In genomic region chr6:27280540-27281000, GRCh38 we compare ENCODE assay signal across 8 cellular contexts. TPM values are rescaled to one million over a fixed set of nuclear protein-coding genes. Genes with fewer than 3 reads are reported as not detected.
DNase-seq lines count a peak whose midpoint lies in the region; ATAC-seq and TF ChIP-seq lines count a peak whose summit lies in the region.

No MANE protein-coding gene starts in this region.

- DNase-seq in AG04449 (ENCODE audit: low read depth, low spot score) (no peak), H7 (no peak), SK-MEL-5 (ENCODE audit: low read depth, low spot score) (peak; percentile 85), hepatocyte (ENCODE audit: low spot score) (peak; percentile 28), SKM-1 treated with dmso at 0.1 percent for 144 hours (lab: John Stamatoyannopoulos, UW; ENCODE audit: unreplicated experiment) (no peak)

- no peaks in the 10 kb centered on the region for H3K9me3 ChIP-seq in hepatocyte (ENCODE audit: low read depth)

- H3K36me3 ChIP-seq in H7 (replicated peaks; ENCODE audit: control insufficient read depth, insufficient read depth, low read length) (no peaks in the 10 kb centered on the region), hepatocyte (replicated peaks; ENCODE audit: insufficient read depth, low read depth) (no peaks in the 10 kb centered on the region)

- H4K20me1 ChIP-seq in hepatocyte (ENCODE audit: insufficient read depth, poor library complexity, severe bottlenecking) = no peaks in the 10 kb centered on the region

- WGBS in hepatocyte (ENCODE audit: low lambda C conversion rate, missing lambda C conversion rate) = 3% methylated on average over 9 of the region's 9 CpGs

- H3K4me3 ChIP-seq in AG04449 (ENCODE audit: low read depth, low read length) = peak overlapping the region; percentile 54
- H3K4me3 ChIP-seq in H7 (ENCODE audit: insufficient read depth, low read depth, low read length) = peak overlapping the region; percentile 72
- H3K4me3 ChIP-seq in hepatocyte = peak overlapping the region; percentile 37

- CTCF ChIA-PET in AG04449 (lab: Yijun Ruan, JAX) = interaction anchor here (0.6 kb wide), 1 partner anchor 133 kb away, joined by 3 read pairs; no protein-coding TSS in a partner anchor

- peak overlapping the region; percentile 64 for H2AFZ ChIP-seq in hepatocyte

- H3K79me2 ChIP-seq in hepatocyte = no peaks in the 10 kb centered on the region

- ATAC-seq in GM21717 (IDR thresholded peaks at IDR 0.05; ENCODE audit: unreplicated experiment) (no peak), HG02938 (IDR thresholded peaks at IDR 0.05; ENCODE audit: unreplicated experiment) (no peak), GM19328 (IDR thresholded peaks at IDR 0.05; ENCODE audit: unreplicated experiment) (no peak)

- H3K9me2 ChIP-seq in hepatocyte (replicated peaks; ENCODE audit: insufficient read depth) = no peaks in the 10 kb centered on the region

- TF ChIP-seq CTCF in AG04449 (IDR thresholded peaks at IDR 0.05; ENCODE audit: insufficient read depth, low read length, missing control alignments) = no peak
- no peak for TF ChIP-seq CTCF in hepatocyte (IDR thresholded peaks at IDR 0.05; ENCODE audit: poor library complexity)

- in situ Hi-C loops in SK-MEL-5 (cut with HindIII; ENCODE audit: low pct_unique_long_range_greater_than_20kb, low sequenced_read_pairs) = no loop called here

- no peaks in the 10 kb centered on the region for H3K4me1 ChIP-seq in hepatocyte (ENCODE audit: insufficient read depth)

- H3K4me2 ChIP-seq in hepatocyte = peak overlapping the region; percentile 78

- peak overlapping the region; percentile 8 for H3K27ac ChIP-seq in hepatocyte

- H3K27me3 ChIP-seq in H7 (ENCODE audit: control insufficient read depth, insufficient read depth, low read length) (peaks cover 10% of the 10 kb centered on the region), hepatocyte (peaks cover 6% of the 10 kb centered on the region)

- POLR2A ChIA-PET in AG04449 (lab: Yijun Ruan, JAX) = interaction anchor here (1.0 kb wide), 1 partner anchor 134 kb away, joined by 3 read pairs; a partner anchor contains a TSS

RNA-seq across cellular contexts. Expression of gene POM121L2, which starts 31.5 kb away (rescaled TPM):
- total RNA-seq in H7 (2014; rRNA removed; shearing (Covaris generic)) = 0.03 TPM in 1 of 2 replicates, not detected in the other
- 0.05 TPM in 1 of 2 replicates, not detected in the other for total RNA-seq in SK-MEL-5 (2014; rRNA removed; shearing (Covaris generic))
- 0.43 TPM in 2 replicates for polyA plus RNA-seq in SK-MEL-5 (2015; cell fraction: cytosol; rRNA removed)
- polyA plus RNA-seq in SK-MEL-5 (2015; cell fraction: nucleus; rRNA removed) = 0.39 TPM in 1 of 2 replicates, not detected in the other
- total RNA-seq in hepatocyte = 0.04 TPM in 1 of 2 replicates, not detected in the other
- not detected in 2 replicates for polyA plus RNA-seq in hepatocyte

RNA-seq across cellular contexts. Expression of gene PRSS16, which starts 33.1 kb away (rescaled TPM):
- 5.0 and 5.2 TPM in 2 replicates for total RNA-seq in H7 (2014; rRNA removed; shearing (Covaris generic))
- total RNA-seq in SK-MEL-5 (2014; rRNA removed; shearing (Covaris generic)) = 4.9 and 5.2 TPM in 2 replicates
- 8.9 and 14.3 TPM in 2 replicates for polyA plus RNA-seq in SK-MEL-5 (2015; cell fraction: cytosol; rRNA removed)
- 14.2 and 30.3 TPM in 2 replicates for polyA plus RNA-seq in SK-MEL-5 (2015; cell fraction: nucleus; rRNA removed)
- 9.9 and 11.2 TPM in 2 replicates for total RNA-seq in hepatocyte
- 11.7 and 19.4 TPM in 2 replicates for polyA plus RNA-seq in hepatocyte

Comparison
In these comparisons a context has a peak if more than half of its experiments do, and no peak if none do; other contexts are left out.
1. DNase-seq: peak in SK-MEL-5 (single experiment) and hepatocyte (single experiment); none in AG04449 (single experiment), H7 (single experiment) and SKM-1 treated with dmso at 0.1 percent for 144 hours (single experiment).
2. Peak in every context shown above with its lines, with median percentiles within 50 percentile points of each other: H3K4me3 ChIP-seq.